12 cellular contexts compared by ENCODE assay signal in genomic region chr15:91947370-91947769, GRCh38.
DNase-seq lines count a peak whose midpoint lies in the region; ATAC-seq and TF ChIP-seq lines count a peak whose summit lies in the region.
"Had no signal": no experiment of that assay in that cellular context is flagged by ENCODE, and none has a peak within 500 bp of the region (broad histone marks: within the 10 kb centered on the region; RNA-seq: fewer than 3 reads in every experiment).

No MANE protein-coding gene starts in this region.

- H3K9me3 ChIP-seq in heart right ventricle (no peaks in the 10 kb centered on the region), right lobe of liver (no peaks in the 10 kb centered on the region), upper lobe of right lung (no peaks in the 10 kb centered on the region)

- H3K36me3 ChIP-seq in heart right ventricle (no peaks in the 10 kb centered on the region), right lobe of liver (no peaks in the 10 kb centered on the region), upper lobe of right lung (no peaks in the 10 kb centered on the region)
- H3K36me3 ChIP-seq: brain microvascular endothelial cell had no signal

- WGBS in heart right ventricle, 2 donors = 48 to 50% methylated on average over 9 of the region's 9 CpGs
- 37% methylated on average over 8 of the region's 9 CpGs for WGBS in right lobe of liver (ENCODE audit: insufficient coverage, low coverage, low lambda C conversion rate, missing lambda C conversion rate)

- ATAC-seq in heart right ventricle = peak in 2 of 8 donors; percentile 3 to 14
- ATAC-seq in right lobe of liver = peak in 2 of 4 donors; percentile 8 to 23
- ATAC-seq in upper lobe of right lung = peak; percentile 9
- no peak for ATAC-seq in GM21737 (IDR thresholded peaks at IDR 0.05; ENCODE audit: unreplicated experiment)

- H3K27ac ChIP-seq in heart right ventricle (peak overlapping the region in 9 of 10 donors; percentile 51 to 87 (median 72)), angular gyrus (ENCODE audit: low read depth, low read length) (peak overlapping the region; percentile 17), right lobe of liver (peak overlapping the region; percentile 12 to 55 (median 35)), upper lobe of right lung (peak overlapping the region; percentile 73)
- H3K27ac ChIP-seq: brain microvascular endothelial cell had no signal

- H3K4me1 ChIP-seq in heart right ventricle (peaks cover 40 to 99% (median 77%) of the 10 kb centered on the region in 9 donors), right lobe of liver (peaks cover 0 to 24% (median 8%) of the 10 kb centered on the region in 4 donors), upper lobe of right lung (peaks cover 72% of the 10 kb centered on the region)

- H3K4me3 ChIP-seq in heart right ventricle = peak overlapping the region in 1 of 10 donors; percentile 18
- no peak overlapping the region for H3K4me3 ChIP-seq in right lobe of liver
- H3K4me3 ChIP-seq in upper lobe of right lung = no peak overlapping the region

- TF ChIP-seq CTCF in heart right ventricle (IDR thresholded peaks at IDR 0.05) (no peak), right lobe of liver (IDR thresholded peaks at IDR 0.05) (no peak), upper lobe of right lung (IDR thresholded peaks at IDR 0.05) (no peak)

- intact Hi-C loops in heart right ventricle (cut with DNase I) = loop anchor here in 7 of 10 donors (2.0 to 10.0 kb wide), 6 partner anchors 93 to 643 kb away; partner anchors contain the start of gene SLCO3A1 (in 1 of the 7)
- intact Hi-C loops in cardiac septum (cut with DNase I) = loop anchor here (10.0 kb wide), 1 partner anchor 643 kb away; no protein-coding TSS in a partner anchor
- intact Hi-C loops in right lobe of liver (cut with DNase I) = no loop called here
- intact Hi-C loops in upper lobe of right lung (cut with DNase I) = no loop called here
- intact Hi-C loops in posterior vena cava (cut with DNase I) = loop anchor here in 1 of 2 donors (10.0 kb wide), 1 partner anchor 127 kb away; no protein-coding TSS in a partner anchor

- no peaks in the 10 kb centered on the region for H3K27me3 ChIP-seq in heart right ventricle
- H3K27me3 ChIP-seq in right lobe of liver = no peaks in the 10 kb centered on the region
- H3K27me3 ChIP-seq in upper lobe of right lung = no peaks in the 10 kb centered on the region
- H3K27me3 ChIP-seq: brain microvascular endothelial cell had no signal

- DNase-seq in heart right ventricle (no peak), cardiac septum (ENCODE audit: low spot score) (no peak), right lobe of liver (no peak), upper lobe of right lung (no peak), NCI-H2227 treated with DMSO at 0.1 percent for 48 hours (lab: John Stamatoyannopoulos, UW) (no peak), posterior vena cava (ENCODE audit: low spot score) (no peak)
- DNase-seq: activated T-cell treated with anti-CD3 and anti-CD28 coated beads, Interleukin-2, amount 50 U/mL, for 24 hours; brain microvascular endothelial cell; DND-41; NK-92 treated with Interleukin-12 subunit alpha and Interleukin-12 subunit beta, amount 100 ng/mL, for 24 hours had no signal

- no peak for TF ChIP-seq POLR2A in right lobe of liver (IDR thresholded peaks at IDR 0.05)

Comparison
In these comparisons a context has a peak if more than half of its experiments do, and no peak if none do; other contexts are left out.
1. H3K27ac ChIP-seq: peak in every context shown above with its lines; median percentile 73 in upper lobe of right lung; 72 in heart right ventricle; 35 in right lobe of liver; 17 in angular gyrus.
2. intact Hi-C loops: an anchor here in heart right ventricle (2.0 to 10.0 kb wide) and cardiac septum (10.0 kb wide); none called in right lobe of liver and upper lobe of right lung.